Comparison of ENCODE assay signal across 24 cellular contexts in genomic region chr2:48852938-48853337, GRCh38.
A peak's percentile ranks its signal among the peaks of the same experiment; 100 is the strongest.
DNase-seq lines count a peak whose midpoint lies in the region; ATAC-seq and TF ChIP-seq lines count a peak whose summit lies in the region.
"Had no signal": no experiment of that assay in that cellular context is flagged by ENCODE, and none has a peak within 500 bp of the region (broad histone marks: within the 10 kb centered on the region; RNA-seq: fewer than 3 reads in every experiment).

No MANE protein-coding gene starts in this region.

- no peak for TF ChIP-seq CTCF in astrocyte of the cerebellum (IDR thresholded peaks at IDR 0.05; ENCODE audit: low read depth, low read length, missing control alignments)
- TF ChIP-seq CTCF in foreskin fibroblast (IDR thresholded peaks at IDR 0.05; ENCODE audit: low read depth, low read length) = no peak
- no peak for TF ChIP-seq CTCF in upper lobe of right lung (IDR thresholded peaks at IDR 0.05)

- H3K4me1 ChIP-seq in stomach smooth muscle (ENCODE audit: control insufficient read depth, insufficient read depth, low read length) = peaks cover 25% of the 10 kb centered on the region
- no peaks in the 10 kb centered on the region for H3K4me1 ChIP-seq in upper lobe of right lung
- H3K4me1 ChIP-seq: parathyroid adenoma had no signal

- no peaks in the 10 kb centered on the region for H3K9me3 ChIP-seq in stomach smooth muscle (ENCODE audit: control insufficient read depth in 2 of 2, low read length in 2 of 2)
- no peaks in the 10 kb centered on the region for H3K9me3 ChIP-seq in upper lobe of right lung

- no peaks in the 10 kb centered on the region for H3K36me3 ChIP-seq in stomach smooth muscle (ENCODE audit: control insufficient read depth in 2 of 2, insufficient read depth in 2 of 2, low read length in 2 of 2)
- no peaks in the 10 kb centered on the region for H3K36me3 ChIP-seq in upper lobe of right lung
- H3K36me3 ChIP-seq: cardiac muscle cell had no signal

- ATAC-seq in upper lobe of right lung = no peak
- ATAC-seq: activated CD4-positive, CD25-positive, alpha-beta regulatory T cell treated with anti-CD3 and anti-CD28 coated beads, Interleukin-2, amount 50 U/mL, for 24 hours; activated CD8-positive, alpha-beta T cell treated with anti-CD3 and anti-CD28 coated beads for 36 hours; CD8-positive, alpha-beta T cell; natural killer cell treated with Interleukin-12 subunit alpha and Interleukin-12 subunit beta and Interleukin-15 and Interleukin-18, amount 100 ng/mL, for 72 hours; right cardiac atrium; T-cell had no signal

- in situ Hi-C loops in astrocyte of the cerebellum (cut with HindIII; ENCODE audit: low sequenced_read_pairs) = no loop called here

- H3K27me3 ChIP-seq in stomach smooth muscle (ENCODE audit: control insufficient read depth in 1 of 2, insufficient read depth in 2 of 2, low read length in 2 of 2) (no peaks in the 10 kb centered on the region), upper lobe of right lung (no peaks in the 10 kb centered on the region)
- H3K27me3 ChIP-seq: cardiac muscle cell had no signal

- intact Hi-C loops in upper lobe of right lung (cut with DNase I) = no loop called here

- no peak overlapping the region for H3K9ac ChIP-seq in stomach smooth muscle (ENCODE audit: low read length in 2 of 2)
- H3K9ac ChIP-seq: parathyroid adenoma had no signal

- no peak overlapping the region for H3K4me3 ChIP-seq in astrocyte of the cerebellum (ENCODE audit: low read depth, low read length)
- H3K4me3 ChIP-seq in foreskin fibroblast (ENCODE audit: low read depth in 1 of 2, low read length in 2 of 2) = no peak overlapping the region
- no peak overlapping the region for H3K4me3 ChIP-seq in stomach smooth muscle (ENCODE audit: low read length in 2 of 2)
- H3K4me3 ChIP-seq in upper lobe of right lung = no peak overlapping the region
- H3K4me3 ChIP-seq: cardiac muscle cell, PC-9 had no signal

- peak; percentile 23 for DNase-seq in H4 (ENCODE audit: low spot score)
- peak; percentile 66 for DNase-seq in astrocyte of the cerebellum (ENCODE audit: low read depth)
- peak; percentile 8 to 18 for DNase-seq in foreskin fibroblast
- DNase-seq in GM19238 (ENCODE audit: insufficient read length, low spot score) = no peak
- no peak for DNase-seq in upper lobe of right lung
- DNase-seq in NCI-H146 treated with DMSO at 0.1 percent for 48 hours (lab: John Stamatoyannopoulos, UW; ENCODE audit: unreplicated experiment) = no peak
- DNase-seq: activated CD8-positive, alpha-beta T cell treated with anti-CD3 and anti-CD28 coated beads for 36 hours; activated gamma-delta T cell treated with Interleukin-2 at 50 U/mL for 16 hours; activated T-cell treated with anti-CD3 and anti-CD28 coated beads for 4 hours; CD8-positive, alpha-beta T cell; HFFc6; mesendoderm; NCI-H1048; NCI-H2029 treated with DMSO at 0.1 percent for 48 hours; NCI-H510A treated with DMSO at 0.1 percent for 48 hours; PC-9; right cardiac atrium; SIG-M5; T-cell had no signal

- H3K27ac ChIP-seq in stomach smooth muscle (ENCODE audit: low read length) (peak overlapping the region; percentile 18), upper lobe of right lung (no peak overlapping the region)
- H3K27ac ChIP-seq: cardiac muscle cell, parathyroid adenoma, PC-9 had no signal

Comparison
In these comparisons a context has a peak if more than half of its experiments do, and no peak if none do; other contexts are left out.
1. DNase-seq: peak in H4 (single experiment), astrocyte of the cerebellum (single experiment) and foreskin fibroblast (2 of 2); none in GM19238 (single experiment), upper lobe of right lung (single experiment) and NCI-H146 treated with DMSO at 0.1 percent for 48 hours (single experiment).